Comparison of ENCODE assay signal across 1 cellular context in genomic region chr1:205318231-205318991, GRCh38.
TF ChIP-seq lines count a peak whose summit lies in the region.

No MANE protein-coding gene starts in this region.

TF ChIP-seq in H1, 55 proteins besides CTCF, POLR2A, EP300 and RAD21:
- TF ChIP-seq ASH2L (IDR thresholded peaks at IDR 0.05; ENCODE audit: low read length) (no peak), BRCA1 (IDR thresholded peaks at IDR 0.05; ENCODE audit: low read depth, low read length) (no peak), BACH1 (IDR thresholded peaks at IDR 0.05; ENCODE audit: low read length) (no peak), HDAC6 (IDR thresholded peaks at IDR 0.05; ENCODE audit: low read depth, low read length) (no peak), ATF2 (IDR thresholded peaks at IDR 0.05; ENCODE audit: low read length) (no peak), SAP30 (IDR thresholded peaks at IDR 0.05; ENCODE audit: insufficient read depth, insufficient replicate concordance, low read length) (no peak), USF2 (IDR thresholded peaks at IDR 0.05; ENCODE audit: low read length) (no peak), KDM5A (IDR thresholded peaks at IDR 0.05; ENCODE audit: low read length) (no peak), RXRA (IDR thresholded peaks at IDR 0.05; ENCODE audit: insufficient read depth, low read depth, low read length) (no peak), ATF3 (IDR thresholded peaks at IDR 0.05; ENCODE audit: insufficient read depth, low read depth, low read length) (no peak), KDM4A (IDR thresholded peaks at IDR 0.05; ENCODE audit: low read depth, low read length, severe bottlenecking) (no peak), POLR2AphosphoS5 (IDR thresholded peaks at IDR 0.05; ENCODE audit: low read depth, low read length) (no peak; the same call in 1 of the 2 replicates), HDAC2 (IDR thresholded peaks at IDR 0.05; ENCODE audit: borderline replicate concordance in 1 of 2, low read depth in 2 of 2, low read length in 2 of 2) (no peak)
